21 cellular contexts compared by ENCODE assay signal in genomic region chr9:98203153-98203552, GRCh38.
"Had no signal": no experiment of that assay in that cellular context is flagged by ENCODE, and none has a peak within 500 bp of the region (broad histone marks: within the 10 kb centered on the region; RNA-seq: fewer than 3 reads in every experiment).

No MANE protein-coding gene starts in this region.

- H3K9me3 ChIP-seq: MG63, SK-N-SH had no signal

- H3K4me2 ChIP-seq: SK-N-SH had no signal

- H3K9ac ChIP-seq: SK-N-SH had no signal

- H3K4me3 ChIP-seq: MG63 had no signal

- DNase-seq: Karpas-422, KG1, MG63, NCI-H1092, NCI-H1105 treated with DMSO at 0.1 percent for 48 hours, NCI-H1417 treated with DMSO at 0.1 percent for 48 hours, NCI-H146, NCI-H1694 treated with DMSO at 0.1 percent for 48 hours, NCI-H1930, NCI-H2081, NCI-H2107, NCI-H2227 treated with DMSO at 0.1 percent for 48 hours, NCI-H510A, NCI-H524 treated with DMSO at 0.1 percent for 48 hours, NCI-H69, NCI-H774, RPMI8226, SHP77, SK-N-SH, SW 1271 had no signal

- H3K27ac ChIP-seq: HL-60 had no signal

- H3K27me3 ChIP-seq: MG63 had no signal
